In the genomic region with DNA sequence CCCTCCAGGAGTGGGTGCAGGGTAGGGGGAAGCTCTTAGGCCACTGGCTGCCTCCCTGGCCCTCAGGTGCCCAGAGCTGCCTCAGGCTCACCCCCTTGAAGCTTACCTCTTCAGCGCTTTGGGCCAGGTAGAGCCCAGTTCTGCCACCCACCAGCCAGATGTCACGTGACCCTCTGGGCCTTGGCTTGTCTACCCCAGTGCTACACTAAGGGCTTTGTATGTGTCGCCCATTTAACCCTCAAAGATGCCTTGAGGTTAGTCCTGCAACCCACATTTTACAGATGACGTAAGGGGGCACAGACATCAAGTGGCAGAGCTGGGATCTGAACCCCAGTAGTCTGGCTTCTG, we compare ENCODE assay signal across 2 cellular contexts.
TF ChIP-seq lines count a peak whose summit lies in the region.

No MANE protein-coding gene starts in this region.

TF ChIP-seq in A549, 52 proteins besides CTCF, POLR2A, EP300 and RAD21:
- TF ChIP-seq HOXA7 (CRISPR knock-in tag; IDR thresholded peaks at IDR 0.05) (no peak), NR3C1 (IDR thresholded peaks at IDR 0.05) (no peak), HOXB5 (CRISPR knock-in tag; IDR thresholded peaks at IDR 0.05) (no peak), EHMT2 (IDR thresholded peaks at IDR 0.05; ENCODE audit: low read depth) (no peak), FOXS1 (CRISPR knock-in tag; IDR thresholded peaks at IDR 0.05) (no peak), TP53 (CRISPR knock-in tag; IDR thresholded peaks at IDR 0.05) (no peak), HEYL (CRISPR knock-in tag; IDR thresholded peaks at IDR 0.05) (no peak), CHD4 (IDR thresholded peaks at IDR 0.05; ENCODE audit: borderline replicate concordance) (no peak), CBX2 (IDR thresholded peaks at IDR 0.05; ENCODE audit: borderline replicate concordance, low read depth) (no peak), SREBF2 (IDR thresholded peaks at IDR 0.05) (no peak), NFE2L2 (conservative IDR thresholded peaks at IDR 0.05; ENCODE audit: low read length) (no peak), POLR2AphosphoS2 (conservative IDR thresholded peaks at IDR 0.05; ENCODE audit: low read length) (no peak), ZC3H11A (IDR thresholded peaks at IDR 0.05) (no peak)

TF ChIP-seq in neural cell, 6 proteins besides CTCF, POLR2A, EP300 and RAD21:
- TF ChIP-seq TAF1 (IDR thresholded peaks at IDR 0.05; ENCODE audit: low read depth): no peak
